In the genomic region with DNA sequence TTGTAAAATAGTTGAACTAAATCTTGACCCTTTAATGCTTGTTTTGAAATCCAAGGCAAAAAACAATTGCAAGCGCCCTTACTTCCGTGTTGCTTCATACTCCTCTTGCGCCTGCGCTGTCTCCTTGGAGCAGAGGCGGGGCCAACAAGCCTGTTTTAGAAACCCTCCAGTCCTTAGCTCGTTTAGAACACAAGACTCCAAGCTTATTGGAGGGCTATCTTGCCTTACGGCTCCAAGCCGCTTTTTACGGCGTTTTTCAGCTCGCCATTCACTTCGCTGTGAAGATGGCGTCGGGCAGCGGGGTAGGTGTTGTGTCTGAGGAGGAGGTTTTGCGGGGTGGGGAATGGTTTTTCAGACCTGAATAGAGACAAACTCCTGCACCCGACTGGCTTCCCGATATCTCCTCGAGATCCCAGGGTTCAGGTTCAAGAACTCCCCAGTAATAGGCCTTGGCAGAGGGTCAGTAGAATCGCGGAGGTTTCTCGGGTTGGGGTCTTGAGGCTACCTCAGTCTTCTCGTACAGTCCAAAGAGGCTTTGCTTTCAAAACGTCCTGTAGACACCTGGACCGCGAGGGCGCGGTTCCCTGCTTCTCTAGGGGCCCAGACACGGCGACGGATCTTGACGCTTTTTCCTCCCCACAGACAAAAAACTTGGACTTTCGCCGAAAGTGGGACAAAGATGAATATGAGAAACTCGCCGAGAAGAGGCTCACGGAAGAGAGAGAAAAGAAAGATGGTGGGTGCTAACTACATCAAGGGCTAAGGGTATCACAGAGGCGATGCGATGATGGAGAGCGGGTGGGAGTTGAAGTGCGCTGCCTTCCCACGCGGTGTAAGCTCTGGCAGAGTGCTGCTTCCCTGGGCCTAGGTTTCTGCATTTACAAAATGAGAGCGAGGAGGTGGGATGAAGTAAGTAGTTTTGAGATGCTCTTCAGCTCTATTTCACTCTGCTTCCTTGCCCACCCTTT, we compare ENCODE assay signal across 8 cellular contexts. TPM values are rescaled to one million over a fixed set of nuclear protein-coding genes. Genes with fewer than 3 reads are reported as not detected.
A peak's percentile ranks its signal among the peaks of the same experiment; 100 is the strongest.
DNase-seq lines count a peak whose midpoint lies in the region; ATAC-seq and TF ChIP-seq lines count a peak whose summit lies in the region.

Gene ZMAT2 (plus strand): TSS at position 271 of the 968 bp plus-strand sequence. CDS start 14 bp downstream, at position 285.

- TF ChIP-seq CTCF in GM13976 (IDR thresholded peaks at IDR 0.05; ENCODE audit: borderline replicate concordance, control extremely low read depth, extremely low read depth, insufficient read depth, missing control alignments) (no peak), heart right ventricle (IDR thresholded peaks at IDR 0.05) (no peak), upper lobe of left lung (IDR thresholded peaks at IDR 0.05) (no peak)

- DNase-seq in GM13976 (ENCODE audit: low spot score) = peak; percentile 93
- peak; percentile 83 for DNase-seq in NCI-H146 treated with DMSO at 0.1 percent for 48 hours (lab: John Stamatoyannopoulos, UW; ENCODE audit: unreplicated experiment)
- DNase-seq in amniotic epithelial cell (ENCODE audit: low read depth) = peak; percentile 99
- DNase-seq in heart right ventricle = peak; percentile 90 to 96
- DNase-seq in posterior cingulate gyrus = peak; percentile 95 to 99 (median 98)
- peak; percentile 10 to 96 for DNase-seq in upper lobe of left lung

- H3K27me3 ChIP-seq in heart right ventricle = no peaks in the 10 kb centered on the region
- no peaks in the 10 kb centered on the region for H3K27me3 ChIP-seq in upper lobe of left lung

- WGBS in heart right ventricle, 2 donors = 1 to 2% methylated on average over 44 of the region's 44 CpGs
- WGBS in upper lobe of left lung, 2 donors = 1% methylated on average over 43 to 44 of the region's 44 CpGs

- in situ Hi-C loops in GM13976 (cut with MboI; ENCODE audit: low sequenced_read_pairs, unreplicated experiment) = loop anchor here (25.0 kb wide), 1 partner anchor 463 kb away; no protein-coding TSS in a partner anchor

- TF ChIP-seq EP300 in upper lobe of left lung (IDR thresholded peaks at IDR 0.05) = no peak

- intact Hi-C loops in T-helper 1 cell treated with Interleukin-12 subunit alpha and Interleukin-12 subunit beta and Interleukin-4 antibody, amounts not matched to agents 30 ng/mL and 1 ng/mL, for 36 hours (cut with micrococcal nuclease) = loop anchor here (1.0 to 5.0 kb wide), 9 partner anchors 9 to 919 kb away; partner anchors contain the start of genes ANKHD1, APBB3, HARS1 and HARS2
- intact Hi-C loops in heart right ventricle (cut with DNase I) = loop anchor here in 1 of 10 donors (10.0 kb wide), 1 partner anchor 296 kb away; the partner anchor contains the start of gene ANKHD1
- intact Hi-C loops in posterior cingulate gyrus (cut with DNase I) = loop anchor here (1.0 kb wide), 1 partner anchor 9 kb away; the partner anchor contains the start of genes HARS1 and HARS2

- H3K4me3 ChIP-seq in heart right ventricle = peak within 1 kb of the TSS; percentile 67 to 95 (median 77)
- peak within 1 kb of the TSS; percentile 45 to 89 (median 82) for H3K4me3 ChIP-seq in upper lobe of left lung

- ATAC-seq in HG02870 (IDR thresholded peaks at IDR 0.05; ENCODE audit: unreplicated experiment) (peak; percentile 96), heart right ventricle (peak; percentile 96 to 99 (median 99)), upper lobe of left lung (ENCODE audit: low FRiP score in 2 of 2) (peak; percentile 98 to 99)

- peak in 3 of 4 donors; percentile 44 to 83 (median 79) for TF ChIP-seq POLR2A in upper lobe of left lung (IDR thresholded peaks at IDR 0.05)

- H3K27ac ChIP-seq in heart right ventricle (peak within 1 kb of the TSS in 9 of 10 donors; percentile 51 to 84 (median 67)), upper lobe of left lung (peak within 1 kb of the TSS; percentile 67 to 83 (median 81))

- H3K4me1 ChIP-seq in heart right ventricle (peaks cover 3 to 22% (median 17%) of the 10 kb centered on the region in 9 donors), upper lobe of left lung (peaks cover 14 to 22% (median 16%) of the 10 kb centered on the region in 4 donors)

- H3K36me3 ChIP-seq in heart right ventricle = peaks cover 10 to 90% (median 67%) of the 10 kb centered on the region in 9 donors
- H3K36me3 ChIP-seq in upper lobe of left lung = peaks cover 47 to 87% (median 69%) of the 10 kb centered on the region in 4 donors

- H3K9me3 ChIP-seq in heart right ventricle (no peaks in the 10 kb centered on the region), upper lobe of left lung (no peaks in the 10 kb centered on the region)

RNA-seq across cellular contexts. Expression of gene ZMAT2, which starts in this region (rescaled TPM):
- total RNA-seq in T-helper 1 cell treated with Interleukin-12 subunit alpha and Interleukin-12 subunit beta and Interleukin-4 antibody, amounts not matched to agents 30 ng/mL and 1 ng/mL, for 36 hours = 62.0 and 63.3 TPM in 2 replicates
- total RNA-seq in heart right ventricle (10 to 100 TPM; 27.9 to 41.4 (median 33.6) TPM), upper lobe of left lung (10 to 100 TPM; 18.5 to 49.9 (median 35.0) TPM)
- 10 to 100 TPM; 48.7 to 73.4 TPM for polyA plus RNA-seq in heart right ventricle

Comparison
In these comparisons a context has a peak if more than half of its experiments do, and no peak if none do; other contexts are left out.
1. Peak in every context shown above with its lines: DNase-seq, ATAC-seq, H3K4me3 ChIP-seq and H3K27ac ChIP-seq.